ENCODE assay signal across 14 cellular contexts in genomic region chr1:217393901-217394300, GRCh38.
A peak's percentile ranks its signal among the peaks of the same experiment; 100 is the strongest.
DNase-seq lines count a peak whose midpoint lies in the region; ATAC-seq and TF ChIP-seq lines count a peak whose summit lies in the region.
"Had no signal": no experiment of that assay in that cellular context is flagged by ENCODE, and none has a peak within 500 bp of the region (broad histone marks: within the 10 kb centered on the region; RNA-seq: fewer than 3 reads in every experiment).

No MANE protein-coding gene starts in this region.

- intact Hi-C loops in Caco-2 (cut with micrococcal nuclease; ENCODE audit: unreplicated experiment), result loop anchor here (5.0 kb wide), 1 partner anchor 642 kb away; no protein-coding TSS in a partner anchor
- intact Hi-C loops in upper lobe of right lung (cut with DNase I), result no loop called here

- no TSS peak for BruUV-seq in Caco-2 (replicated peaks; lab: Mats Ljungman, UMichigan)

- no peak overlapping the region for H3K4me3 ChIP-seq in Caco-2 (ENCODE audit: low read depth, low read length)
- H3K4me3 ChIP-seq in adipocyte (ENCODE audit: low read length), result no peak overlapping the region
- no peak overlapping the region for H3K4me3 ChIP-seq in kidney epithelial cell (ENCODE audit: low read depth, low read length)
- no peak overlapping the region for H3K4me3 ChIP-seq in upper lobe of right lung
- H3K4me3 ChIP-seq: heart right ventricle, MG63, psoas muscle had no signal

- peaks cover 3% of the 10 kb centered on the region for H3K27me3 Mint-ChIP-seq in Caco-2 (ENCODE audit: insufficient read depth, unreplicated experiment)
- H3K27me3 Mint-ChIP-seq: activated naive CD8-positive, alpha-beta T cell treated with anti-CD3 and anti-CD28 coated beads for 36 hours had no signal

- CTCF ChIA-PET in Caco-2 (lab: Charles Lee) (interaction anchor here (0.6 kb wide), 1 partner anchor 134 kb away, joined by 3 read pairs; no protein-coding TSS in a partner anchor), GM10248 (lab: Yijun Ruan, JAX) (interaction anchor here (1.5 kb wide), 1 partner anchor 33 kb away, joined by 4 read pairs; no protein-coding TSS in a partner anchor)

- DNase-seq in Caco-2 (peak in 1 of 2 experiments; percentile 7), HCEC 1CT (peak; percentile 20), adipocyte (ENCODE audit: low read depth) (peak; percentile 7), kidney epithelial cell (ENCODE audit: low read depth) (no peak), GM10248 (ENCODE audit: extremely low spot score) (no peak), upper lobe of right lung (no peak), NCI-H1694 (lab: John Stamatoyannopoulos, UW) (no peak)
- DNase-seq: activated naive CD8-positive, alpha-beta T cell treated with anti-CD3 and anti-CD28 coated beads for 36 hours; heart right ventricle; MG63; psoas muscle; T-helper 9 cell had no signal

- H3K4me3 Mint-ChIP-seq in Caco-2 (ENCODE audit: unreplicated experiment), result no peak overlapping the region
- H3K4me3 Mint-ChIP-seq: activated naive CD8-positive, alpha-beta T cell treated with anti-CD3 and anti-CD28 coated beads for 36 hours; mesothelial cell of epicardium had no signal

- POLR2A ChIA-PET in Caco-2 (lab: Charles Lee) (no interaction called here), GM10248 (lab: Yijun Ruan, JAX) (no interaction called here)

- H3K4me1 Mint-ChIP-seq in Caco-2 (ENCODE audit: low read depth, unreplicated experiment), result no peaks in the 10 kb centered on the region
- H3K4me1 Mint-ChIP-seq: activated naive CD8-positive, alpha-beta T cell treated with anti-CD3 and anti-CD28 coated beads for 36 hours had no signal

- H3K9me3 ChIP-seq in Caco-2, result no peaks in the 10 kb centered on the region
- no peaks in the 10 kb centered on the region for H3K9me3 ChIP-seq in adipocyte (ENCODE audit: control insufficient read depth, low read length)
- no peaks in the 10 kb centered on the region for H3K9me3 ChIP-seq in upper lobe of right lung
- H3K9me3 ChIP-seq: heart right ventricle, MG63, psoas muscle had no signal

- ATAC-seq in upper lobe of right lung (no peak), GM19324 (IDR thresholded peaks at IDR 0.05; ENCODE audit: low FRiP score, unreplicated experiment) (no peak)
- ATAC-seq: psoas muscle had no signal

- TF ChIP-seq CTCF in Caco-2 (IDR thresholded peaks at IDR 0.05; ENCODE audit: insufficient read depth in 1 of 2, low read depth in 1 of 2, low read length in 1 of 2, severe bottlenecking in 1 of 2, unreplicated experiment in 1 of 2), result peak; percentile 14 to 44
- TF ChIP-seq CTCF in kidney epithelial cell (IDR thresholded peaks at IDR 0.05; ENCODE audit: insufficient read depth, low read length, poor library complexity, severe bottlenecking), result peak; percentile 35
- no peak for TF ChIP-seq CTCF in GM10248 (IDR thresholded peaks at IDR 0.05; ENCODE audit: control extremely low read depth, extremely low read depth, low read depth, missing control alignments)
- no peak for TF ChIP-seq CTCF in upper lobe of right lung (IDR thresholded peaks at IDR 0.05)

- H3K27me3 ChIP-seq in Caco-2 (replicated peaks; ENCODE audit: control insufficient read depth, insufficient read depth, low read length) (no peaks in the 10 kb centered on the region; the same call in 1 of the 2 replicates), adipocyte (replicated peaks; ENCODE audit: control insufficient read depth, insufficient read depth, low read length) (no peaks in the 10 kb centered on the region), kidney epithelial cell (ENCODE audit: control insufficient read depth, insufficient read depth, low read length) (no peaks in the 10 kb centered on the region), upper lobe of right lung (no peaks in the 10 kb centered on the region)
- H3K27me3 ChIP-seq: heart right ventricle, MG63 had no signal

- H3K36me3 Mint-ChIP-seq in Caco-2 (ENCODE audit: insufficient read depth, unreplicated experiment), result no peaks in the 10 kb centered on the region
- H3K36me3 Mint-ChIP-seq: activated naive CD8-positive, alpha-beta T cell treated with anti-CD3 and anti-CD28 coated beads for 36 hours; mesothelial cell of epicardium had no signal

- H3K4me1 ChIP-seq in Caco-2, result no peaks in the 10 kb centered on the region
- H3K4me1 ChIP-seq in adipocyte (ENCODE audit: control insufficient read depth, insufficient read depth, low read length), result no peaks in the 10 kb centered on the region
- H3K4me1 ChIP-seq in upper lobe of right lung, result no peaks in the 10 kb centered on the region
- H3K4me1 ChIP-seq: heart right ventricle, psoas muscle had no signal

- no peaks in the 10 kb centered on the region for H3K9me3 Mint-ChIP-seq in Caco-2 (ENCODE audit: unreplicated experiment)
- H3K9me3 Mint-ChIP-seq: activated naive CD8-positive, alpha-beta T cell treated with anti-CD3 and anti-CD28 coated beads for 36 hours; mesothelial cell of epicardium had no signal

- H3K36me3 ChIP-seq in Caco-2 (ENCODE audit: control insufficient read depth, insufficient read depth, low read length) (no peaks in the 10 kb centered on the region), adipocyte (ENCODE audit: control insufficient read depth, insufficient read depth, low read length, severe bottlenecking) (no peaks in the 10 kb centered on the region), kidney epithelial cell (ENCODE audit: control insufficient read depth, insufficient read depth, low read length) (no peaks in the 10 kb centered on the region), upper lobe of right lung (no peaks in the 10 kb centered on the region)
- H3K36me3 ChIP-seq: heart right ventricle, MG63 had no signal

- H3K27ac Mint-ChIP-seq in Caco-2 (ENCODE audit: unreplicated experiment), result no peak overlapping the region
- H3K27ac Mint-ChIP-seq: activated naive CD8-positive, alpha-beta T cell treated with anti-CD3 and anti-CD28 coated beads for 36 hours; mesothelial cell of epicardium had no signal

- H3K27ac ChIP-seq in upper lobe of right lung, result no peak overlapping the region
- H3K27ac ChIP-seq: heart right ventricle, psoas muscle had no signal

- H3K9ac ChIP-seq in adipocyte (ENCODE audit: low read length), result no peak overlapping the region

Comparison
In these comparisons a context has a peak if more than half of its experiments do, and no peak if none do; other contexts are left out.
1. DNase-seq: peak in HCEC 1CT (single experiment) and adipocyte (single experiment); none in kidney epithelial cell (single experiment), GM10248 (single experiment), upper lobe of right lung (single experiment) and NCI-H1694 (single experiment).
2. CTCF ChIP-seq: peak in Caco-2 (2 of 2) and kidney epithelial cell (single experiment); none in GM10248 (single experiment) and upper lobe of right lung (single experiment).